In genomic region chr6:155528982-155529453, GRCh38 we compare ENCODE assay signal across 8 cellular contexts.
DNase-seq lines count a peak whose midpoint lies in the region; ATAC-seq and TF ChIP-seq lines count a peak whose summit lies in the region.

No MANE protein-coding gene starts in this region.

- H3K4me1 ChIP-seq in DOHH2 (ENCODE audit: control insufficient read depth, low read length) (peaks cover 21% of the 10 kb centered on the region), adrenal gland (replicated peaks in 1 of 2) (peaks cover 16 to 21% of the 10 kb centered on the region in 2 donors), mesenchymal stem cell (ENCODE audit: control insufficient read depth, insufficient read depth, low read depth, low read length) (no peaks in the 10 kb centered on the region)

- H2AFZ ChIP-seq in mesenchymal stem cell (ENCODE audit: low read depth, low read length) = no peak overlapping the region

- peak; percentile 45 for ATAC-seq in HG03565 (IDR thresholded peaks at IDR 0.05; ENCODE audit: unreplicated experiment)

- H3K9ac ChIP-seq in mesenchymal stem cell (ENCODE audit: low read length) = peak overlapping the region; percentile 89

- no peak overlapping the region for H3K23ac ChIP-seq in mesenchymal stem cell (ENCODE audit: low read length in 2 of 2)

- no peaks in the 10 kb centered on the region for H3K79me1 ChIP-seq in mesenchymal stem cell (replicated peaks; ENCODE audit: low read length, poor library complexity, severe bottlenecking)

- H3K4ac ChIP-seq in mesenchymal stem cell (ENCODE audit: low read depth in 1 of 2, low read length in 2 of 2) = no peak overlapping the region

- no peaks in the 10 kb centered on the region for H3F3A ChIP-seq in DOHH2 (ENCODE audit: control insufficient read depth, insufficient read depth)

- H3K14ac ChIP-seq in mesenchymal stem cell (ENCODE audit: low read length in 2 of 2) = no peak overlapping the region

- intact Hi-C loops in adrenal gland (cut with DNase I) = no loop called here

- no peak overlapping the region for H4K8ac ChIP-seq in mesenchymal stem cell (ENCODE audit: low read length)

- H3K4me2 ChIP-seq in DOHH2 (ENCODE audit: low read length) = peak overlapping the region; percentile 32
- no peak overlapping the region for H3K4me2 ChIP-seq in mesenchymal stem cell (ENCODE audit: low read length, poor library complexity, severe bottlenecking)

- no peak overlapping the region for H2BK12ac ChIP-seq in mesenchymal stem cell (ENCODE audit: low read length in 2 of 2)

- H3K27ac ChIP-seq in DOHH2 (ENCODE audit: low read depth, low read length) (peak overlapping the region; percentile 20), adrenal gland (peak overlapping the region; percentile 46 to 86 (median 81)), mesenchymal stem cell (ENCODE audit: low read length, poor library complexity, severe bottlenecking) (no peak overlapping the region)

- TF ChIP-seq POLR2A in adrenal gland (IDR thresholded peaks at IDR 0.05) = peak in 1 of 2 donors; percentile 51

- H3K18ac ChIP-seq in mesenchymal stem cell (ENCODE audit: low read depth in 1 of 2, low read length in 2 of 2) = peak overlapping the region in 1 of 2 experiments; percentile 45

- no peaks in the 10 kb centered on the region for H4K20me1 ChIP-seq in DOHH2 (ENCODE audit: control insufficient read depth, insufficient read depth, low read depth, low read length)

- H2BK5ac ChIP-seq in mesenchymal stem cell (ENCODE audit: low read depth, low read length, poor library complexity, severe bottlenecking) = no peak overlapping the region

- H3K27me3 ChIP-seq in DOHH2 (ENCODE audit: control insufficient read depth, low read length) (no peaks in the 10 kb centered on the region), adrenal gland (no peaks in the 10 kb centered on the region), mesenchymal stem cell (ENCODE audit: control insufficient read depth in 1 of 2, insufficient read depth in 1 of 2, low read length in 2 of 2) (no peaks in the 10 kb centered on the region)

- 13 to 24% (median 16%) methylated on average over 2 of the region's 2 CpGs for WGBS in adrenal gland, 4 donors
- WGBS in mesenchymal stem cell = 20% methylated on average over 1 of the region's 2 CpGs

- no peak overlapping the region for H2BK120ac ChIP-seq in mesenchymal stem cell (ENCODE audit: low read depth, low read length)

- no peak overlapping the region for H4K91ac ChIP-seq in mesenchymal stem cell (ENCODE audit: low read length)

- peak overlapping the region; percentile 7; the same call in 1 of the 2 replicates for H3K4me3 ChIP-seq in DOHH2 (ENCODE audit: low read length)
- no peak overlapping the region for H3K4me3 ChIP-seq in adrenal gland
- no peak overlapping the region for H3K4me3 ChIP-seq in mesenchymal stem cell (ENCODE audit: insufficient read depth in 1 of 2, low read depth in 1 of 2, low read length in 2 of 2)

- peaks cover 10% of the 10 kb centered on the region for H3K36me3 ChIP-seq in DOHH2 (ENCODE audit: control insufficient read depth, low read length)
- H3K36me3 ChIP-seq in adrenal gland (replicated peaks in 1 of 2) = no peaks in the 10 kb centered on the region
- no peaks in the 10 kb centered on the region for H3K36me3 ChIP-seq in mesenchymal stem cell (ENCODE audit: control insufficient read depth in 1 of 2, insufficient read depth in 2 of 2, low read depth in 1 of 2, low read length in 2 of 2)

- TF ChIP-seq CTCF in DOHH2 (IDR thresholded peaks at IDR 0.05; ENCODE audit: low read depth, low read length, poor library complexity, severe bottlenecking) = no peak
- TF ChIP-seq CTCF in adrenal gland (IDR thresholded peaks at IDR 0.05) = no peak

- no peak overlapping the region for H2AK5ac ChIP-seq in mesenchymal stem cell (ENCODE audit: low read length, severe bottlenecking)

- no peak overlapping the region for H2BK15ac ChIP-seq in mesenchymal stem cell (ENCODE audit: low read depth, poor library complexity, severe bottlenecking)

- H3K9me2 ChIP-seq in DOHH2 (replicated peaks; ENCODE audit: control insufficient read depth, low read length) = no peaks in the 10 kb centered on the region

- H3K79me2 ChIP-seq in DOHH2 (ENCODE audit: control insufficient read depth, low read length) = no peaks in the 10 kb centered on the region

- DNase-seq in adrenal gland = peak; percentile 44 to 84 (median 74)
- peak; percentile 99 for DNase-seq in mesenchymal stem cell
- DNase-seq in D341Med (ENCODE audit: low spot score) = no peak
- DNase-seq in NCI-H82 (lab: John Stamatoyannopoulos, UW) = no peak
- no peak for DNase-seq in stimulated activated CD4-positive, alpha-beta T cell treated with anti-CD3 and anti-CD28 coated beads, Interleukin-2, amount 100 ng/mL, for 24 hours
- DNase-seq in NCI-H1105 (lab: John Stamatoyannopoulos, UW) = no peak

- H3K9me3 ChIP-seq in DOHH2 (ENCODE audit: control insufficient read depth, insufficient read depth, low read length) (peaks cover 12% of the 10 kb centered on the region; the same call in 1 of the 2 replicates), adrenal gland (replicated peaks in 1 of 3) (no peaks in the 10 kb centered on the region), mesenchymal stem cell (ENCODE audit: control insufficient read depth, low read length) (no peaks in the 10 kb centered on the region)

Comparison
In these comparisons a context has a peak if more than half of its experiments do, and no peak if none do; other contexts are left out.
1. DNase-seq: peak in adrenal gland (7 of 7) and mesenchymal stem cell (single experiment); none in D341Med (single experiment), NCI-H82 (single experiment), stimulated activated CD4-positive, alpha-beta T cell treated with anti-CD3 and anti-CD28 coated beads, Interleukin-2, amount 100 ng/mL, for 24 hours (0 of 2) and NCI-H1105 (single experiment).